In the genomic region with DNA sequence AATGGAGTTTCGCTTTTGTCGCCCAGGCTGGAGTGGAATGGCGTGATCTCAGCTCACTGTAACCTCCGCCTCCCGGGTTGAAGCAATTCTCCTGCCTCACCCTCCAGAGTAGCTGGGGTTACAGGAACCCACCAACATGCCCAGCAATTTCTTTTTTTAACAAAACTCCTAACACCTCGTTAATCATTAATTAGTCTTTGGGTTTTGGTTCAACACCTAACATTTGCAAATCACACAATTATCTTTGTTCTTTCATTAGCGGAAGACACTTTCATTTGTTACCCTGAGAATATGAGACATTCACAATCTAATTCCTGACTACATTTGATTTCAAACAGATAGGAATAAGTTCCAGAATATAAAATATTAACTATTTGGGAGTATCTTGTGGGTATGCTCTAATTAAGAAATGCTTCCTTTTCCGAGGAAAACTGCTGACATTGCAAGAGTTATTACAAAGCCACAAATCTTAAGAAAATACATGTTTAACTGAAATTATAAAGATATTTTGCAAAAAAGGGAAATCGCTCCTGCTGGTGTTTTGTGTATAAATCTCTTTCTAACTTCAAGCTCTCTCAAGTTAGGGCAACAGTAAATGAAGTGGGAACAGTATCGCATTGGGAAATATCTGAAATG, we compare ENCODE assay signal across 8 cellular contexts. TPM values are rescaled to one million over a fixed set of nuclear protein-coding genes. Genes with fewer than 3 reads are reported as not detected.
A peak's percentile ranks its signal among the peaks of the same experiment; 100 is the strongest.
DNase-seq lines count a peak whose midpoint lies in the region; ATAC-seq, FAIRE-seq and TF ChIP-seq lines count a peak whose summit lies in the region.

No MANE protein-coding gene starts in this region.

- no peaks in the 10 kb centered on the region for H3K9me2 ChIP-seq in DOHH2 (replicated peaks; ENCODE audit: control insufficient read depth, low read length)

- no peaks in the 10 kb centered on the region for H3K9me3 ChIP-seq in DOHH2 (ENCODE audit: control insufficient read depth, insufficient read depth, low read length)

- H3K36me3 ChIP-seq in DOHH2 (ENCODE audit: control insufficient read depth, low read length) = peaks cover 41% of the 10 kb centered on the region

- peaks cover 16% of the 10 kb centered on the region for H3F3A ChIP-seq in DOHH2 (ENCODE audit: control insufficient read depth, insufficient read depth)

- FAIRE-seq in RCC 7860 (lab: Jason Lieb, UNC) = peak; percentile 60

- H3K4me2 ChIP-seq in DOHH2 (ENCODE audit: low read length) = peak overlapping the region; percentile 68

- peaks cover 73% of the 10 kb centered on the region for H3K4me1 ChIP-seq in DOHH2 (ENCODE audit: control insufficient read depth, low read length)

- ATAC-seq in GM21737 (IDR thresholded peaks at IDR 0.05; ENCODE audit: unreplicated experiment) = no peak

- DNase-seq in RCC 7860 (ENCODE audit: low spot score) (no peak), fibroblast of mammary gland (ENCODE audit: low read depth) (no peak), renal cortical epithelial cell (ENCODE audit: low read depth) (peak; percentile 53), NCI-H1694 (lab: John Stamatoyannopoulos, UW) (no peak), hepatic stellate cell (ENCODE audit: low spot score) (no peak), activated gamma-delta T cell (lab: John Stamatoyannopoulos, UW) (no peak)

- H3K27me3 ChIP-seq in DOHH2 (ENCODE audit: control insufficient read depth, low read length) = no peaks in the 10 kb centered on the region

- H3K27ac ChIP-seq in DOHH2 (ENCODE audit: low read depth, low read length) = peak overlapping the region; percentile 75

- H4K20me1 ChIP-seq in DOHH2 (ENCODE audit: control insufficient read depth, insufficient read depth, low read depth, low read length) = peaks cover 20% of the 10 kb centered on the region

- TF ChIP-seq CTCF in DOHH2 (IDR thresholded peaks at IDR 0.05; ENCODE audit: low read depth, low read length, poor library complexity, severe bottlenecking) = no peak
- TF ChIP-seq CTCF in fibroblast of mammary gland (conservative IDR thresholded peaks at IDR 0.05; ENCODE audit: control insufficient read depth, insufficient read depth, low read depth, low read length) = no peak

- peaks cover 56% of the 10 kb centered on the region for H3K79me2 ChIP-seq in DOHH2 (ENCODE audit: control insufficient read depth, low read length)

- peak overlapping the region; percentile 88 for H3K4me3 ChIP-seq in DOHH2 (ENCODE audit: low read length)
- H3K4me3 ChIP-seq in fibroblast of mammary gland (ENCODE audit: control insufficient read depth, low read depth, low read length) = peak overlapping the region; percentile 79

RNA-seq across cellular contexts. Expression of gene LSM8, which starts 1.2 kb away (rescaled TPM):
- 31.7 and 34.7 TPM in 2 replicates for total RNA-seq in renal cortical epithelial cell

RNA-seq across cellular contexts. Expression of gene ANKRD7, which starts 41.8 kb away (rescaled TPM):
- 3.6 and 4.6 TPM in 2 replicates for total RNA-seq in renal cortical epithelial cell
